ENCODE assay signal across 8 cellular contexts in genomic region chr4:1172228-1172851, GRCh38. TPM values are rescaled to one million over a fixed set of nuclear protein-coding genes. Genes with fewer than 3 reads are reported as not detected.
A peak's percentile ranks its signal among the peaks of the same experiment; 100 is the strongest.
DNase-seq lines count a peak whose midpoint lies in the region; ATAC-seq, FAIRE-seq and TF ChIP-seq lines count a peak whose summit lies in the region.

Gene SPON2 (minus strand): TSS chr4:1172583.

- H3K27ac ChIP-seq in HUES64 (ENCODE audit: low read depth, low read length) (no peak within 1 kb of the TSS), GM12878 (ENCODE audit: control insufficient read depth, insufficient read depth) (no peak within 1 kb of the TSS), small intestine (ENCODE audit: low read depth in 1 of 2, low read length in 1 of 2) (peak within 1 kb of the TSS; percentile 16 to 56)

- CTCF ChIA-PET in GM12878 (lab: Yijun Ruan, JAX) = no interaction called here

- RAD21 ChIA-PET in GM12878 (lab: Charles Lee; ENCODE audit: unreplicated experiment) = no interaction called here

- TF ChIP-seq EP300 in GM12878 (IDR thresholded peaks at IDR 0.05; ENCODE audit: borderline replicate concordance in 1 of 2, control insufficient read depth in 1 of 2, low read depth in 2 of 2, low read length in 2 of 2) = no peak

- no peak for TF ChIP-seq POLR2A in GM12878 (IDR thresholded peaks at IDR 0.05; ENCODE audit: low read depth, low read length)

- no peak for TF ChIP-seq CTCF in GM12878 (IDR thresholded peaks at IDR 0.05 in 2 of 3, conservative IDR thresholded peaks at IDR 0.05 in 1 of 3; ENCODE audit: control insufficient read depth in 2 of 3, extremely low read depth in 1 of 3, insufficient read depth in 1 of 3, low read depth in 3 of 3, low read length in 3 of 3)

- TF ChIP-seq RAD21 in GM12878 (IDR thresholded peaks at IDR 0.05; ENCODE audit: insufficient read depth, low read depth, low read length) = no peak

- H4K20me1 ChIP-seq in GM12878 (ENCODE audit: control insufficient read depth, insufficient read depth) = no peaks in the 10 kb centered on the region

- peaks cover 72% of the 10 kb centered on the region for H3K27me3 ChIP-seq in HUES64 (ENCODE audit: insufficient read depth, low read length)
- H3K27me3 ChIP-seq in GM12878 (replicated peaks in 1 of 2; ENCODE audit: control insufficient read depth in 2 of 2, insufficient read depth in 2 of 2, low read length in 1 of 2) = peaks cover 0 to 9% of the 10 kb centered on the region in 2 experiments; a peak in 2 of 4 replicates
- peaks cover 0 to 5% of the 10 kb centered on the region in 2 donors for H3K27me3 ChIP-seq in small intestine (ENCODE audit: control insufficient read depth in 2 of 2, insufficient read depth in 2 of 2, low read length in 2 of 2)

- H3K9me3 ChIP-seq in HUES64 (ENCODE audit: insufficient read depth, low read depth, low read length) = no peaks in the 10 kb centered on the region
- H3K9me3 ChIP-seq in GM12878 (replicated peaks; ENCODE audit: control insufficient read depth, insufficient read depth, low read length) = no peaks in the 10 kb centered on the region; the same call in 2 of the 3 replicates
- H3K9me3 ChIP-seq in small intestine (ENCODE audit: control insufficient read depth, low read depth) = no peaks in the 10 kb centered on the region

- DNase-seq in GM12878 (ENCODE audit: low read depth, low spot score) (no peak), islet precursor cell (peak; percentile 64), small intestine (no peak), DMS153 treated with DMSO at 0.1 percent for 48 hours (lab: John Stamatoyannopoulos, UW; ENCODE audit: unreplicated experiment) (no peak)

- H3K4me1 ChIP-seq in HUES64 (ENCODE audit: insufficient read depth, low read length) (no peaks in the 10 kb centered on the region), GM12878 (ENCODE audit: control insufficient read depth, insufficient read depth, low read length) (peaks cover 12% of the 10 kb centered on the region), small intestine (ENCODE audit: control insufficient read depth in 2 of 2, insufficient read depth in 1 of 2, low read depth in 1 of 2, low read length in 1 of 2) (peaks cover under 1 to 2% of the 10 kb centered on the region in 2 donors)

- BruUV-seq in GM12878 (replicated peaks; lab: Mats Ljungman, UMichigan) = no TSS peak

- POLR2A ChIA-PET in GM12878 (lab: Charles Lee) = interaction anchor here (0.5 to 1.4 kb wide), 2 partner anchors 12 to 17 kb away, joined by 3 read pairs; no protein-coding TSS in a partner anchor

- FAIRE-seq in GM12878 (lab: Jason Lieb, UNC) (no peak), small intestine (lab: Jason Lieb, UNC) (no peak)

- ATAC-seq in GM12878 (no peak), GM19351 (IDR thresholded peaks at IDR 0.05; ENCODE audit: unreplicated experiment) (no peak), GM21576 (IDR thresholded peaks at IDR 0.05; ENCODE audit: unreplicated experiment) (no peak), HG03175 (IDR thresholded peaks at IDR 0.05; ENCODE audit: unreplicated experiment) (no peak)

- WGBS in HUES64 = 4% methylated on average over 52 of the region's 54 CpGs
- 26% methylated on average over 42 of the region's 54 CpGs for WGBS in GM12878 (ENCODE audit: insufficient coverage, insufficient replicate concordance, low lambda C conversion rate, missing lambda C conversion rate)
- 2 to 14% (median 4%) methylated on average over 31 to 54 of the region's 54 CpGs for WGBS in small intestine, 3 donors

- no peak within 1 kb of the TSS for H2AFZ ChIP-seq in GM12878 (ENCODE audit: control insufficient read depth, low read depth, low read length)

- in situ Hi-C loops in GM12878 (cut with MboI) = no loop called here

- no peaks in the 10 kb centered on the region for H3K79me2 ChIP-seq in GM12878 (ENCODE audit: control insufficient read depth, insufficient read depth, low read length)

- H3K36me3 ChIP-seq in HUES64 (ENCODE audit: insufficient read depth, low read length) = no peaks in the 10 kb centered on the region
- H3K36me3 ChIP-seq in GM12878 (ENCODE audit: control insufficient read depth in 2 of 2, insufficient read depth in 2 of 2, low read length in 1 of 2) = no peaks in the 10 kb centered on the region
- no peaks in the 10 kb centered on the region for H3K36me3 ChIP-seq in small intestine (ENCODE audit: control insufficient read depth in 2 of 2, insufficient read depth in 2 of 2, low read length in 2 of 2)

- intact Hi-C loops in GM12878 (cut with micrococcal nuclease; ENCODE audit: unreplicated experiment) = no loop called here

- H3K4me2 ChIP-seq in GM12878 (ENCODE audit: control insufficient read depth, insufficient read depth) = peak within 1 kb of the TSS; percentile 46

- H3K4me3 ChIP-seq in HUES64 (ENCODE audit: low read length) = peak within 1 kb of the TSS; percentile 45
- H3K4me3 ChIP-seq in GM12878 = no peak within 1 kb of the TSS; the same call in 1 of the 2 replicates
- H3K4me3 ChIP-seq in small intestine (ENCODE audit: low read depth in 1 of 2, low read length in 2 of 2) = peak within 1 kb of the TSS in 1 of 2 donors; percentile 48

- SMC1A ChIA-PET in GM12878 (lab: Charles Lee; ENCODE audit: uncharacterized antibody, unreplicated experiment) = no interaction called here

- H3K9ac ChIP-seq in HUES64 (ENCODE audit: low read depth, low read length) = no peak within 1 kb of the TSS
- H3K9ac ChIP-seq in GM12878 (ENCODE audit: control insufficient read depth, insufficient read depth, low read length) = no peak within 1 kb of the TSS

TF ChIP-seq in GM12878, 131 proteins besides CTCF, POLR2A, EP300 and RAD21:
- TF ChIP-seq ZNF622 (IDR thresholded peaks at IDR 0.05) = no peak
- TF ChIP-seq YY1 (IDR thresholded peaks at IDR 0.05; ENCODE audit: low read depth, low read length) = no peak
- no peak for TF ChIP-seq TAF1 (IDR thresholded peaks at IDR 0.05; ENCODE audit: borderline replicate concordance, low read depth, low read length)
- no peak for TF ChIP-seq RBBP5 (conservative IDR thresholded peaks at IDR 0.05)
- no peak for TF ChIP-seq TBL1XR1 (IDR thresholded peaks at IDR 0.05; ENCODE audit: low read depth, low read length)
- TF ChIP-seq MXI1 (IDR thresholded peaks at IDR 0.05; ENCODE audit: low read depth, low read length) = no peak
- no peak for TF ChIP-seq RB1 (IDR thresholded peaks at IDR 0.05; ENCODE audit: borderline replicate concordance)
- TF ChIP-seq KLF5 (IDR thresholded peaks at IDR 0.05; ENCODE audit: partially characterized antibody) = no peak
- no peak for TF ChIP-seq ZBTB33 (IDR thresholded peaks at IDR 0.05)
- TF ChIP-seq USF2 (IDR thresholded peaks at IDR 0.05; ENCODE audit: borderline replicate concordance, low read depth, low read length) = no peak
- TF ChIP-seq HDGF (IDR thresholded peaks at IDR 0.05) = no peak

RNA-seq across cellular contexts. Expression of gene SPON2, which starts in this region (rescaled TPM):
- 1.1 TPM for polyA plus RNA-seq in HUES64 (2013, experiment 1 of 2)
- polyA plus RNA-seq in HUES64 (2013, experiment 2 of 2) = 1.8 TPM
- 71.0 and 75.2 TPM in 2 replicates for total RNA-seq in GM12878 (2013; cell fraction: nucleolus; rRNA removed)
- 8.7 and 10.4 TPM in 2 replicates for total RNA-seq in GM12878 (2014; rRNA removed)
- total RNA-seq in GM12878 (2014; rRNA removed; fragmentation: Illumina TruSeq; extraction: Trizol) = 6.9 and 9.1 TPM in 2 replicates
- 9.3 and 10.2 TPM in 2 replicates for total RNA-seq in GM12878 (2021)
- 3.6 TPM for polyA plus RNA-seq in GM12878 (2011; ENCODE audit: low read depth)
- 6.7 and 7.5 TPM in 2 replicates for polyA plus RNA-seq in GM12878 (2011; rRNA removed)
- 7.6 and 10.1 TPM in 2 replicates for polyA plus RNA-seq in GM12878 (2011; cell fraction: cytosol; rRNA removed)
- polyA plus RNA-seq in GM12878 (2011; cell fraction: nucleus; rRNA removed) = 36.0 and 37.7 TPM in 2 replicates
- 11.7 and 12.2 TPM in 2 replicates for polyA plus RNA-seq in GM12878 (2012)
- 2.6 and 5.1 TPM in 2 replicates for polyA plus RNA-seq in GM12878 (2014; fragmentation: Illumina TruSeq; extraction: Trizol)
- polyA plus RNA-seq in GM12878 (2014; fragmentation: Nextera tagmentation; extraction: Ambion mirVana) = 1 to 10 TPM; 1.1 to 1.6 TPM
- polyA plus RNA-seq in GM12878 (2014; rRNA removed) = 10.1 and 11.2 TPM in 2 replicates
- polyA plus RNA-seq in GM12878 (2016; fragmentation: Nextera tagmentation; extraction: Ambion mirVana) = 1 to 10 TPM; 7.1 to 9.6 TPM
- 2.0 and 6.5 TPM in 2 replicates for polyA minus RNA-seq in GM12878 (2011; rRNA and poly(A)+ RNA removed)
- polyA minus RNA-seq in GM12878 (2011; cell fraction: cytosol; rRNA and poly(A)+ RNA removed) = 3.3 and 4.9 TPM in 2 replicates
- 13.2 and 17.9 TPM in 2 replicates for polyA minus RNA-seq in GM12878 (2011; cell fraction: nucleus; rRNA and poly(A)+ RNA removed)
- 10 to 100 TPM; 12.7 to 61.0 (median 34.3) TPM for polyA plus RNA-seq in small intestine

Comparison
In these comparisons a context has a peak if more than half of its experiments do, and no peak if none do; other contexts are left out.
1. H3K27ac ChIP-seq: peak in small intestine (2 of 2); none in HUES64 (single experiment) and GM12878 (single experiment).